35 cellular contexts compared by ENCODE assay signal in the genomic region with DNA sequence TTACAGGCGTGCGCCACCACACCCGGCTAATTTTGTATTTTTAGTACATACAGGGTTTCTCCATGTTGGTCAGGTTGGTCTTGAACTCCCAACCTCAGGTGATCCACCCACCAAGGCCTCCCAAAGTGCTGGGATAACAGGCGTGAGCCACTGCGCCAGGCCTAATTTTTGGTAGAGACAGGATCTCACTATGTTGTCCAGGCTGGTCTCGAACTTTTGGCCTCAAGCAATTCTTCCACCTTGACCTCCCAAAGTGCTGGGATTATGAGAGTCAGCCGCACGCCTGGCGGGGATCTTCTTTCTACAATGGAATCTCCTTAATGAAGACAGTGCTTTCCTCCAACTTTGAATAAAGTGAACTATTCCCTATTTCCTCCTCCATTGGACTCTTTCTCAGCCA. TPM values are rescaled to one million over a fixed set of nuclear protein-coding genes. Genes with fewer than 3 reads are reported as not detected.
DNase-seq lines count a peak whose midpoint lies in the region; ATAC-seq and TF ChIP-seq lines count a peak whose summit lies in the region.
"Had no signal": no experiment of that assay in that cellular context is flagged by ENCODE, and none has a peak within 500 bp of the region (broad histone marks: within the 10 kb centered on the region; RNA-seq: fewer than 3 reads in every experiment).

No MANE protein-coding gene starts in this region.

- H3K9ac ChIP-seq in endodermal cell (ENCODE audit: extremely low read depth, low read length, poor library complexity, severe bottlenecking): no peak overlapping the region

- H3K4me1 ChIP-seq in endodermal cell (ENCODE audit: control insufficient read depth, insufficient read depth, low read length) (no peaks in the 10 kb centered on the region), osteoblast (ENCODE audit: insufficient read depth, low read length) (no peaks in the 10 kb centered on the region)

- H3K4me3 ChIP-seq in endodermal cell (ENCODE audit: low read length) (peak overlapping the region; percentile 74), osteoblast (ENCODE audit: insufficient read depth, low read length) (no peak overlapping the region)
- H3K4me3 ChIP-seq: ascending aorta, coronary artery, right lobe of liver, SJCRH30, stomach, thyroid gland had no signal

- no peaks in the 10 kb centered on the region for H3K4me1 Mint-ChIP-seq in activated naive CD4-positive, alpha-beta T cell treated with anti-CD3 and anti-CD28 coated beads, Interleukin-2, amount 50 U/mL, for 24 hours
- H3K4me1 Mint-ChIP-seq in endodermal cell (peaks cover 3% of the 10 kb centered on the region), nephron (peaks cover 17% of the 10 kb centered on the region)

- H3K36me3 Mint-ChIP-seq in activated naive CD4-positive, alpha-beta T cell treated with anti-CD3 and anti-CD28 coated beads, Interleukin-2, amount 50 U/mL, for 24 hours: no peaks in the 10 kb centered on the region
- H3K36me3 Mint-ChIP-seq in endodermal cell (ENCODE audit: low read depth): peaks cover 2% of the 10 kb centered on the region
- peaks cover 16% of the 10 kb centered on the region for H3K36me3 Mint-ChIP-seq in nephron (ENCODE audit: low read depth)

- DNase-seq in activated naive CD4-positive, alpha-beta T cell (lab: John Stamatoyannopoulos, UW): no peak
- DNase-seq in endodermal cell (no peak), NCI-H524 treated with DMSO at 0.1 percent for 48 hours (lab: John Stamatoyannopoulos, UW) (no peak), osteoblast (ENCODE audit: insufficient read length, low spot score, missing footprints) (no peak), inferior parietal cortex (ENCODE audit: extremely low spot score) (no peak)
- DNase-seq: activated CD4-positive, alpha-beta T cell treated with anti-CD3 and anti-CD28 coated beads for 48 hours; activated effector memory CD4-positive, alpha-beta T cell treated with anti-CD3 and anti-CD28 coated beads, Interleukin-2, amount 50 U/mL, for 16 hours; activated naive CD8-positive, alpha-beta T cell treated with anti-CD3 and anti-CD28 coated beads, Interleukin-2, amount 10 ng/mL, durations not matched to agents 7 days and 5 days; COR-L47; effector memory CD4-positive, alpha-beta T cell; erythroblast; GF-D8; head of caudate nucleus; left cardiac atrium; mammary epithelial cell; NCI-H510A; right lobe of liver; SJCRH30; stimulated activated CD4-positive, alpha-beta T cell treated with anti-CD3 and anti-CD28 coated beads, Interleukin-2, amount 100 ng/mL, for 48 hours; stomach; T1000 had no signal

- peaks cover 7% of the 10 kb centered on the region for H3K27me3 ChIP-seq in endodermal cell (ENCODE audit: control insufficient read depth, insufficient read depth, low read length, poor library complexity, severe bottlenecking)
- peaks cover 25% of the 10 kb centered on the region for H3K27me3 ChIP-seq in osteoblast (ENCODE audit: insufficient read depth, low read length)
- H3K27me3 ChIP-seq: ascending aorta, right lobe of liver, SJCRH30, thyroid gland had no signal

- no peaks in the 10 kb centered on the region for H3K79me2 ChIP-seq in osteoblast (ENCODE audit: insufficient read depth, low read length)

- no peak for TF ChIP-seq CTCF in endodermal cell (conservative IDR thresholded peaks at IDR 0.05)
- no peak for TF ChIP-seq CTCF in nephron (IDR thresholded peaks at IDR 0.05; ENCODE audit: unreplicated experiment in 3 of 3)
- no peak for TF ChIP-seq CTCF in osteoblast (IDR thresholded peaks at IDR 0.05; ENCODE audit: extremely low read depth, low read depth, low read length)

- no peak overlapping the region for H2AFZ ChIP-seq in osteoblast (ENCODE audit: low read length)

- H3K27ac Mint-ChIP-seq in activated naive CD4-positive, alpha-beta T cell treated with anti-CD3 and anti-CD28 coated beads, Interleukin-2, amount 50 U/mL, for 24 hours: peak overlapping the region; percentile 52
- H3K27ac Mint-ChIP-seq in endodermal cell (no peak overlapping the region), nephron (peak overlapping the region; percentile 15 to 78 (median 65))
- H3K27ac Mint-ChIP-seq: activated naive CD8-positive, alpha-beta T cell treated with anti-CD3 and anti-CD28 coated beads, Interleukin-2, amount 10 ng/mL, durations not matched to agents 7 days and 5 days; IgD-negative memory B cell had no signal

- H4K20me1 ChIP-seq in osteoblast (ENCODE audit: insufficient read depth, low read length): no peaks in the 10 kb centered on the region

- H3K36me3 ChIP-seq in endodermal cell (ENCODE audit: control insufficient read depth, insufficient read depth, low read length) (no peaks in the 10 kb centered on the region), osteoblast (ENCODE audit: insufficient read depth, low read length) (no peaks in the 10 kb centered on the region)
- H3K36me3 ChIP-seq: ascending aorta, right lobe of liver, SJCRH30, thyroid gland had no signal

- 89 to 94% methylated on average over 6 to 9 of the region's 9 CpGs for WGBS in endodermal cell (ENCODE audit: insufficient coverage in 1 of 2, insufficient read length in 1 of 2), 2 experiments

- ATAC-seq in HG03565 (IDR thresholded peaks at IDR 0.05; ENCODE audit: unreplicated experiment): no peak
- ATAC-seq: left cardiac atrium, right lobe of liver had no signal

- H3K27me3 Mint-ChIP-seq in activated naive CD4-positive, alpha-beta T cell treated with anti-CD3 and anti-CD28 coated beads, Interleukin-2, amount 50 U/mL, for 24 hours: no peaks in the 10 kb centered on the region
- peaks cover 35% of the 10 kb centered on the region for H3K27me3 Mint-ChIP-seq in endodermal cell (ENCODE audit: insufficient read depth)
- peaks cover 13% of the 10 kb centered on the region for H3K27me3 Mint-ChIP-seq in nephron (ENCODE audit: low read depth)

- no peaks in the 10 kb centered on the region for H3K9me3 Mint-ChIP-seq in activated naive CD4-positive, alpha-beta T cell treated with anti-CD3 and anti-CD28 coated beads, Interleukin-2, amount 50 U/mL, for 24 hours
- no peaks in the 10 kb centered on the region for H3K9me3 Mint-ChIP-seq in endodermal cell
- H3K9me3 Mint-ChIP-seq in nephron: peaks cover 6% of the 10 kb centered on the region
- H3K9me3 Mint-ChIP-seq: activated naive CD8-positive, alpha-beta T cell treated with anti-CD3 and anti-CD28 coated beads, Interleukin-2, amount 10 ng/mL, durations not matched to agents 7 days and 5 days had no signal

- H3K9me3 ChIP-seq in endodermal cell (ENCODE audit: control insufficient read depth, low read length) (no peaks in the 10 kb centered on the region), osteoblast (ENCODE audit: low read depth, low read length) (no peaks in the 10 kb centered on the region)
- H3K9me3 ChIP-seq: ascending aorta, right lobe of liver, SJCRH30, stomach, thyroid gland had no signal

- H3K4me2 ChIP-seq in osteoblast (ENCODE audit: insufficient read depth, low read length): no peak overlapping the region

- H3K4me3 Mint-ChIP-seq in activated naive CD4-positive, alpha-beta T cell treated with anti-CD3 and anti-CD28 coated beads, Interleukin-2, amount 50 U/mL, for 24 hours: no peak overlapping the region
- peak overlapping the region; percentile 63 for H3K4me3 Mint-ChIP-seq in endodermal cell
- peak overlapping the region; percentile 73 to 80 (median 78) for H3K4me3 Mint-ChIP-seq in nephron
- H3K4me3 Mint-ChIP-seq: activated naive CD8-positive, alpha-beta T cell treated with anti-CD3 and anti-CD28 coated beads, Interleukin-2, amount 10 ng/mL, durations not matched to agents 7 days and 5 days; IgD-negative memory B cell had no signal

- H3K27ac ChIP-seq in endodermal cell (ENCODE audit: low read depth, low read length): no peak overlapping the region
- H3K27ac ChIP-seq in osteoblast (ENCODE audit: low read depth, low read length): no peak overlapping the region
- H3K27ac ChIP-seq: 22Rv1, ascending aorta, C4-2B, coronary artery, right lobe of liver, SJCRH30, thyroid gland, VCaP had no signal

RNA-seq across cellular contexts. Expression of gene RASIP1, which starts 5.8 kb away (rescaled TPM):
- 1 to 10 TPM; 3.4 to 5.2 TPM for total RNA-seq in endodermal cell
- polyA plus RNA-seq in endodermal cell (2013, experiment 1 of 2): 1.6 TPM
- polyA plus RNA-seq in endodermal cell (2013, experiment 2 of 2): 0.99 TPM
- total RNA-seq in osteoblast: 2.1 and 3.6 TPM in 2 replicates
- total RNA-seq: activated naive CD8-positive, alpha-beta T cell treated with anti-CD3 and anti-CD28 coated beads, Interleukin-2, amount 10 ng/mL, durations not matched to agents 7 days and 5 days had no signal

RNA-seq across cellular contexts. Expression of gene IZUMO1, which starts 12.1 kb away (rescaled TPM):
- total RNA-seq in endodermal cell (under 1 TPM; 0.22 to 0.80 TPM), osteoblast (not detected in 2 replicates)
- polyA plus RNA-seq in endodermal cell (2013, experiment 1 of 2): 0.21 TPM
- not detected for polyA plus RNA-seq in endodermal cell (2013, experiment 2 of 2)
- total RNA-seq: activated CD8-positive, alpha-beta memory T cell treated with anti-CD3 and anti-CD28 coated beads for 36 hours; activated naive CD8-positive, alpha-beta T cell treated with anti-CD3 and anti-CD28 coated beads, Interleukin-2, amount 10 ng/mL, durations not matched to agents 7 days and 5 days; ascending aorta; SJCRH30 had no signal
- polyA plus RNA-seq: IgD-negative memory B cell had no signal

RNA-seq across cellular contexts. Expression of gene MAMSTR, which starts 15.1 kb away (rescaled TPM):
- total RNA-seq in endodermal cell: 1 to 10 TPM; 1.9 to 2.3 TPM
- polyA plus RNA-seq in endodermal cell (2013, experiment 1 of 2): 2.0 TPM
- polyA plus RNA-seq in endodermal cell (2013, experiment 2 of 2): 1.2 TPM
- total RNA-seq in osteoblast: 0.36 and 0.59 TPM in 2 replicates

RNA-seq across cellular contexts. Expression of gene FUT1, which starts 17.8 kb away (rescaled TPM):
- total RNA-seq in endodermal cell: 1 to 10 TPM; 5.4 to 6.3 TPM
- polyA plus RNA-seq in endodermal cell (2013, experiment 1 of 2): 0.93 TPM
- 0.46 TPM for polyA plus RNA-seq in endodermal cell (2013, experiment 2 of 2)
- under 0.01 TPM in 1 of 2 replicates, not detected in the other for total RNA-seq in osteoblast
- total RNA-seq: SJCRH30 had no signal
- polyA plus RNA-seq: IgD-negative memory B cell had no signal

RNA-seq across cellular contexts. Expression of gene FGF21, which starts 20.7 kb away (rescaled TPM):
- total RNA-seq in endodermal cell (not detected), osteoblast (not detected in 2 replicates)
- not detected for polyA plus RNA-seq in endodermal cell (2013, experiment 1 of 2)
- polyA plus RNA-seq in endodermal cell (2013, experiment 2 of 2): not detected
- total RNA-seq: activated CD8-positive, alpha-beta memory T cell treated with anti-CD3 and anti-CD28 coated beads for 36 hours; activated naive CD8-positive, alpha-beta T cell treated with anti-CD3 and anti-CD28 coated beads, Interleukin-2, amount 10 ng/mL, durations not matched to agents 7 days and 5 days; ascending aorta; cardiac septum; left cardiac atrium; mammary epithelial cell; posterior vena cava; RPMI7951; SJCRH30; stomach; thyroid gland had no signal
- polyA plus RNA-seq: IgD-negative memory B cell, mammary epithelial cell, stomach had no signal
